In genomic region chr19:39083983-39084731, GRCh38 we compare ENCODE assay signal across 8 cellular contexts. TPM values are rescaled to one million over a fixed set of nuclear protein-coding genes. Genes with fewer than 3 reads are reported as not detected.
A peak's percentile ranks its signal among the peaks of the same experiment; 100 is the strongest.
DNase-seq lines count a peak whose midpoint lies in the region; ATAC-seq, FAIRE-seq and TF ChIP-seq lines count a peak whose summit lies in the region.

ACP7 (plus strand) TSS chr19:39084368; CDS start chr19:39085270, 902 bp downstream.

- no peak for FAIRE-seq in urothelium cell line (lab: Jason Lieb, UNC)

- H3K4me2 ChIP-seq in Karpas-422 (ENCODE audit: low read depth, low read length, poor library complexity, severe bottlenecking), result no peak within 1 kb of the TSS

- no peaks in the 10 kb centered on the region for H3K9me2 ChIP-seq in Karpas-422 (replicated peaks; ENCODE audit: insufficient read depth, low read length)

- DNase-seq in GM13977 (ENCODE audit: low spot score) (peak; percentile 36), skeletal muscle cell (ENCODE audit: low read depth) (no peak), ureter (ENCODE audit: low spot score) (no peak), Karpas-422 (no peak), urothelium cell line (ENCODE audit: low spot score) (no peak)
- peak; percentile 61 for DNase-seq in activated CD8-positive, alpha-beta memory T cell treated with anti-CD3 and anti-CD28 coated beads, Interleukin-2, amount 50 U/mL, for 48 hours

- TF ChIP-seq CTCF in GM13977 (IDR thresholded peaks at IDR 0.05; ENCODE audit: extremely low read depth, insufficient read depth, missing control alignments), result no peak

- H2AFZ ChIP-seq in Karpas-422 (ENCODE audit: low read length), result no peak within 1 kb of the TSS

- no peaks in the 10 kb centered on the region for H4K20me1 ChIP-seq in Karpas-422 (ENCODE audit: insufficient read depth, low read depth, low read length)

- H3K27me3 ChIP-seq in esophagus (ENCODE audit: control insufficient read depth in 1 of 2, insufficient read depth in 2 of 2, low read length in 2 of 2) (no peaks in the 10 kb centered on the region), Karpas-422 (ENCODE audit: low read length) (no peaks in the 10 kb centered on the region)

- in situ Hi-C loops in GM13977 (cut with MboI; ENCODE audit: low pct_unique_long_range_greater_than_20kb, low sequenced_read_pairs, unreplicated experiment), result no loop called here

- H3K4me1 ChIP-seq in esophagus (ENCODE audit: control insufficient read depth in 2 of 2, insufficient read depth in 2 of 2, low read length in 1 of 2) (peaks cover 0 to 8% of the 10 kb centered on the region in 2 donors), Karpas-422 (ENCODE audit: low read length) (peaks cover 2% of the 10 kb centered on the region; the same call in 1 of the 2 replicates)

- H3K9me3 ChIP-seq in esophagus (ENCODE audit: control insufficient read depth in 2 of 2, insufficient read depth in 1 of 2, low read depth in 1 of 2, low read length in 1 of 2) (no peaks in the 10 kb centered on the region), Karpas-422 (ENCODE audit: low read length) (no peaks in the 10 kb centered on the region)

- ATAC-seq in HG03095 (IDR thresholded peaks at IDR 0.05; ENCODE audit: unreplicated experiment), result no peak

- no peaks in the 10 kb centered on the region for H3K36me3 ChIP-seq in esophagus (ENCODE audit: control insufficient read depth in 2 of 2, insufficient read depth in 2 of 2, low read length in 1 of 2)
- no peaks in the 10 kb centered on the region for H3K36me3 ChIP-seq in Karpas-422 (ENCODE audit: insufficient read depth, low read length)

- H3K79me2 ChIP-seq in Karpas-422 (ENCODE audit: low read length), result no peaks in the 10 kb centered on the region

- H3K27ac ChIP-seq in esophagus (ENCODE audit: low read depth in 2 of 2, low read length in 1 of 2) (no peak within 1 kb of the TSS), Karpas-422 (ENCODE audit: low read length) (no peak within 1 kb of the TSS)

- H3K9ac ChIP-seq in Karpas-422 (ENCODE audit: low read length), result no peak within 1 kb of the TSS

- H3K4me3 ChIP-seq in esophagus (ENCODE audit: low read depth in 1 of 2, low read length in 2 of 2) (peak within 1 kb of the TSS; percentile 25 to 31), skeletal muscle cell (ENCODE audit: low read depth, low read length) (peak within 1 kb of the TSS; percentile 50), Karpas-422 (ENCODE audit: low read length) (no peak within 1 kb of the TSS)

- WGBS in esophagus, 2 donors, result 7% methylated on average over 39 to 54 of the region's 54 CpGs

RNA-seq across cellular contexts. Expression of gene ACP7, which starts in this region (rescaled TPM):
- polyA plus RNA-seq in esophagus, result 1 to 10 TPM in 1 of 2 donors, under 1 TPM in 1; 0.32 to 1.6 TPM
- 1.8 TPM for total RNA-seq in ureter
- total RNA-seq in Karpas-422 (2014; rRNA removed; shearing (Covaris generic); ENCODE audit: low replicate concordance), result not detected in 2 replicates

Comparison
In these comparisons a context has a peak if more than half of its experiments do, and no peak if none do; other contexts are left out.
1. DNase-seq: peak in GM13977 (single experiment) and activated CD8-positive, alpha-beta memory T cell treated with anti-CD3 and anti-CD28 coated beads, Interleukin-2, amount 50 U/mL, for 48 hours (single experiment); none in skeletal muscle cell (single experiment), ureter (single experiment), Karpas-422 (single experiment) and urothelium cell line (single experiment).